ENCODE assay signal across 17 cellular contexts in the genomic region with DNA sequence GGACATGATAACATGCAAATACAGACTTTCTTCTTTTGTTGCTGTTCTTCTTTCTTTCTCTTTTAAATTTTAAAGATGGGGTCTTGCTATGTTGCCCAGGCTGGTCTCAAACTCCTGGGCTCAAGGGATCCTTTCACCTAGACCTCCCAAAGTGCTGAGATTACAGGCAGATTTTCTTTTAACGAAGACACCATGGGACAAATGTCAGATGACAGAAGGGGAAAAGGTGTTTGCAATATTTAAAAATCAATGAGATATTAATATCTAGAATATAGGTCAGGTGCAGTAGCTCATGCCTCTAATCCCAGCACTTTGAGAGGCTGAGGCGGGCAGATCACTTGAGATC. TPM values are rescaled to one million over a fixed set of nuclear protein-coding genes. Genes with fewer than 3 reads are reported as not detected.
DNase-seq lines count a peak whose midpoint lies in the region; TF ChIP-seq lines count a peak whose summit lies in the region.
"Had no signal": no experiment of that assay in that cellular context is flagged by ENCODE, and none has a peak within 500 bp of the region (broad histone marks: within the 10 kb centered on the region; RNA-seq: fewer than 3 reads in every experiment).

No MANE protein-coding gene starts in this region.

- DNase-seq in activated naive CD4-positive, alpha-beta T cell (lab: John Stamatoyannopoulos, UW) = no peak
- DNase-seq in activated T-helper 1 cell treated with anti-CD3 and anti-CD28 coated beads, Interleukin-12 subunit alpha, Interleukin-12 subunit beta, Interleukin-2, Interleukin-4 antibody, amounts not matched to agents 30 ng/mL and 10 ng/mL and 1 ng/mL, durations not matched to agents 14 hours and 24 hours and 36 hours (ENCODE audit: low spot score) = no peak
- DNase-seq in nephron progenitor cell (no peak), middle frontal gyrus (ENCODE audit: extremely low spot score, low spot score) (no peak), cortex of kidney (lab: John Stamatoyannopoulos, UW) (no peak)
- DNase-seq: CD4-positive, alpha-beta memory T cell; DMS79; H9; Kasumi-1; MM.1S; NCI-H1092 treated with DMSO at 0.1 percent for 48 hours; NCI-H2081 treated with DMSO at 0.1 percent for 48 hours; NCI-H510A had no signal

- no peaks in the 10 kb centered on the region for H3K36me3 Mint-ChIP-seq in activated naive CD4-positive, alpha-beta T cell treated with anti-CD3 and anti-CD28 coated beads, Interleukin-2, amount 50 U/mL, for 24 hours
- H3K36me3 Mint-ChIP-seq in activated T-helper 1 cell treated with anti-CD3 and anti-CD28 coated beads, Interleukin-12 subunit alpha, Interleukin-12 subunit beta, Interleukin-2, Interleukin-4 antibody, amounts not matched to agents 30 ng/mL and 10 ng/mL and 1 ng/mL, durations not matched to agents 14 hours and 24 hours and 36 hours (ENCODE audit: low read depth) = no peaks in the 10 kb centered on the region
- H3K36me3 Mint-ChIP-seq in nephron progenitor cell (ENCODE audit: low read depth) = no peaks in the 10 kb centered on the region
- H3K36me3 Mint-ChIP-seq: CD4-positive, alpha-beta memory T cell had no signal

- intact Hi-C loops in activated T-helper 1 cell treated with anti-CD3 and anti-CD28 coated beads, Interleukin-12 subunit alpha, Interleukin-12 subunit beta, Interleukin-2, Interleukin-4 antibody, amounts not matched to agents 30 ng/mL and 10 ng/mL and 1 ng/mL, durations not matched to agents 14 hours and 24 hours and 36 hours (cut with micrococcal nuclease) = loop anchor here (2.0 to 5.0 kb wide), 2 partner anchors 27 to 228 kb away; partner anchors contain the start of gene FAM98C

- H3K27ac ChIP-seq in OCI-LY1 (ENCODE audit: low read depth, low read length, poor library complexity, severe bottlenecking) = peak overlapping the region; percentile 73

- no peak for TF ChIP-seq CTCF in OCI-LY1 (IDR thresholded peaks at IDR 0.05; ENCODE audit: low read length)
- no peak for TF ChIP-seq CTCF in nephron progenitor cell (IDR thresholded peaks at IDR 0.05)

- H3K9ac ChIP-seq in OCI-LY1 (ENCODE audit: low read length) = no peak overlapping the region

- no peaks in the 10 kb centered on the region for H3K9me3 ChIP-seq in OCI-LY1 (ENCODE audit: low read length)

- H4K20me1 ChIP-seq in OCI-LY1 (ENCODE audit: insufficient read depth, low read length) = no peaks in the 10 kb centered on the region

- H3K4me1 Mint-ChIP-seq in activated naive CD4-positive, alpha-beta T cell treated with anti-CD3 and anti-CD28 coated beads, Interleukin-2, amount 50 U/mL, for 24 hours = peaks cover 35% of the 10 kb centered on the region
- peaks cover 41% of the 10 kb centered on the region for H3K4me1 Mint-ChIP-seq in activated T-helper 1 cell treated with anti-CD3 and anti-CD28 coated beads, Interleukin-12 subunit alpha, Interleukin-12 subunit beta, Interleukin-2, Interleukin-4 antibody, amounts not matched to agents 30 ng/mL and 10 ng/mL and 1 ng/mL, durations not matched to agents 14 hours and 24 hours and 36 hours (ENCODE audit: low read depth)
- H3K4me1 Mint-ChIP-seq in nephron progenitor cell = peaks cover 41% of the 10 kb centered on the region

- H3F3A ChIP-seq in OCI-LY1 (ENCODE audit: insufficient read depth, low read length) = no peaks in the 10 kb centered on the region

- no peaks in the 10 kb centered on the region for H3K79me2 ChIP-seq in OCI-LY1 (ENCODE audit: insufficient read depth, low read length)

- no peak overlapping the region for H3K4me3 Mint-ChIP-seq in activated naive CD4-positive, alpha-beta T cell treated with anti-CD3 and anti-CD28 coated beads, Interleukin-2, amount 50 U/mL, for 24 hours
- H3K4me3 Mint-ChIP-seq in activated T-helper 1 cell treated with anti-CD3 and anti-CD28 coated beads, Interleukin-12 subunit alpha, Interleukin-12 subunit beta, Interleukin-2, Interleukin-4 antibody, amounts not matched to agents 30 ng/mL and 10 ng/mL and 1 ng/mL, durations not matched to agents 14 hours and 24 hours and 36 hours = no peak overlapping the region
- no peak overlapping the region for H3K4me3 Mint-ChIP-seq in nephron progenitor cell
- H3K4me3 Mint-ChIP-seq: B cell, H9 had no signal

- H3K36me3 ChIP-seq in OCI-LY1 (ENCODE audit: insufficient read depth, low read length) = no peaks in the 10 kb centered on the region

- peaks cover 27% of the 10 kb centered on the region for H3K4me1 ChIP-seq in OCI-LY1 (ENCODE audit: insufficient read depth, low read length, severe bottlenecking)

- H2AFZ ChIP-seq in OCI-LY1 (ENCODE audit: low read length) = no peak overlapping the region

- peak overlapping the region; percentile 98 for H3K27ac Mint-ChIP-seq in activated naive CD4-positive, alpha-beta T cell treated with anti-CD3 and anti-CD28 coated beads, Interleukin-2, amount 50 U/mL, for 24 hours
- H3K27ac Mint-ChIP-seq in activated T-helper 1 cell treated with anti-CD3 and anti-CD28 coated beads, Interleukin-12 subunit alpha, Interleukin-12 subunit beta, Interleukin-2, Interleukin-4 antibody, amounts not matched to agents 30 ng/mL and 10 ng/mL and 1 ng/mL, durations not matched to agents 14 hours and 24 hours and 36 hours = peak overlapping the region; percentile 91
- peak overlapping the region; percentile 83 for H3K27ac Mint-ChIP-seq in nephron progenitor cell
- H3K27ac Mint-ChIP-seq: B cell had no signal

- no peaks in the 10 kb centered on the region for H3K9me2 ChIP-seq in OCI-LY1 (ENCODE audit: low read depth, low read length)

- no peak overlapping the region for H3K4me2 ChIP-seq in OCI-LY1 (ENCODE audit: low read length)

- peaks cover 7% of the 10 kb centered on the region for H3K27me3 Mint-ChIP-seq in activated naive CD4-positive, alpha-beta T cell treated with anti-CD3 and anti-CD28 coated beads, Interleukin-2, amount 50 U/mL, for 24 hours
- peaks cover 14% of the 10 kb centered on the region for H3K27me3 Mint-ChIP-seq in activated T-helper 1 cell treated with anti-CD3 and anti-CD28 coated beads, Interleukin-12 subunit alpha, Interleukin-12 subunit beta, Interleukin-2, Interleukin-4 antibody, amounts not matched to agents 30 ng/mL and 10 ng/mL and 1 ng/mL, durations not matched to agents 14 hours and 24 hours and 36 hours (ENCODE audit: insufficient read depth)
- peaks cover 11% of the 10 kb centered on the region for H3K27me3 Mint-ChIP-seq in nephron progenitor cell (ENCODE audit: low read depth, poor library complexity)

- H3K4me3 ChIP-seq in OCI-LY1 (ENCODE audit: low read depth, low read length, poor library complexity, severe bottlenecking) = no peak overlapping the region

- H3K27me3 ChIP-seq in OCI-LY1 (ENCODE audit: insufficient read depth, low read length) = no peaks in the 10 kb centered on the region

- H3K9me3 Mint-ChIP-seq in activated naive CD4-positive, alpha-beta T cell treated with anti-CD3 and anti-CD28 coated beads, Interleukin-2, amount 50 U/mL, for 24 hours = no peaks in the 10 kb centered on the region
- no peaks in the 10 kb centered on the region for H3K9me3 Mint-ChIP-seq in activated T-helper 1 cell treated with anti-CD3 and anti-CD28 coated beads, Interleukin-12 subunit alpha, Interleukin-12 subunit beta, Interleukin-2, Interleukin-4 antibody, amounts not matched to agents 30 ng/mL and 10 ng/mL and 1 ng/mL, durations not matched to agents 14 hours and 24 hours and 36 hours
- H3K9me3 Mint-ChIP-seq in nephron progenitor cell = no peaks in the 10 kb centered on the region
- H3K9me3 Mint-ChIP-seq: H9 had no signal

RNA-seq across cellular contexts. Expression of gene RYR1, which starts 3.7 kb away (rescaled TPM):
- 2.6 and 3.8 TPM in 2 replicates for total RNA-seq in activated T-helper 1 cell treated with anti-CD3 and anti-CD28 coated beads, Interleukin-12 subunit alpha, Interleukin-12 subunit beta, Interleukin-2, Interleukin-4 antibody, amounts not matched to agents 30 ng/mL and 10 ng/mL and 1 ng/mL, durations not matched to agents 14 hours and 24 hours and 36 hours
- total RNA-seq: HT-29 had no signal

RNA-seq across cellular contexts. Expression of gene RASGRP4, which starts 3.8 kb away (rescaled TPM):
- 1.5 and 1.8 TPM in 2 replicates for total RNA-seq in activated T-helper 1 cell treated with anti-CD3 and anti-CD28 coated beads, Interleukin-12 subunit alpha, Interleukin-12 subunit beta, Interleukin-2, Interleukin-4 antibody, amounts not matched to agents 30 ng/mL and 10 ng/mL and 1 ng/mL, durations not matched to agents 14 hours and 24 hours and 36 hours
- total RNA-seq: HT-29 had no signal

RNA-seq across cellular contexts. Expression of gene FAM98C, which starts 26.9 kb away (rescaled TPM):
- 26.6 and 27.5 TPM in 2 replicates for total RNA-seq in activated T-helper 1 cell treated with anti-CD3 and anti-CD28 coated beads, Interleukin-12 subunit alpha, Interleukin-12 subunit beta, Interleukin-2, Interleukin-4 antibody, amounts not matched to agents 30 ng/mL and 10 ng/mL and 1 ng/mL, durations not matched to agents 14 hours and 24 hours and 36 hours

RNA-seq across cellular contexts. Expression of gene SPRED3, which starts 41.3 kb away (rescaled TPM):
- total RNA-seq in activated T-helper 1 cell treated with anti-CD3 and anti-CD28 coated beads, Interleukin-12 subunit alpha, Interleukin-12 subunit beta, Interleukin-2, Interleukin-4 antibody, amounts not matched to agents 30 ng/mL and 10 ng/mL and 1 ng/mL, durations not matched to agents 14 hours and 24 hours and 36 hours = 2.2 and 2.6 TPM in 2 replicates

RNA-seq across cellular contexts. Expression of gene GGN, which starts 42.0 kb away (rescaled TPM):
- total RNA-seq in activated T-helper 1 cell treated with anti-CD3 and anti-CD28 coated beads, Interleukin-12 subunit alpha, Interleukin-12 subunit beta, Interleukin-2, Interleukin-4 antibody, amounts not matched to agents 30 ng/mL and 10 ng/mL and 1 ng/mL, durations not matched to agents 14 hours and 24 hours and 36 hours = 0.17 and 0.39 TPM in 2 replicates
